ENCODE assay signal across 15 cellular contexts in genomic region chr22:27482414-27482813, GRCh38.
DNase-seq lines count a peak whose midpoint lies in the region; ATAC-seq and TF ChIP-seq lines count a peak whose summit lies in the region.
"Had no signal": no experiment of that assay in that cellular context is flagged by ENCODE, and none has a peak within 500 bp of the region (broad histone marks: within the 10 kb centered on the region; RNA-seq: fewer than 3 reads in every experiment).

No MANE protein-coding gene starts in this region.

- POLR2A ChIA-PET in IMR-90 (lab: Charles Lee; ENCODE audit: unreplicated experiment): no interaction called here

- H2AK5ac ChIP-seq in IMR-90 (ENCODE audit: low read depth, low read length): no peak overlapping the region

- no peak overlapping the region for H2BK20ac ChIP-seq in IMR-90 (ENCODE audit: low read depth, low read length)

- H3K27ac ChIP-seq in IMR-90 (ENCODE audit: insufficient read depth, low read length): no peak overlapping the region
- H3K27ac ChIP-seq in SJCRH30: 0 out of 2 replicates have a peak overlapping the region, but pooled peaks have one; percentile 9
- H3K27ac ChIP-seq in osteoblast (ENCODE audit: low read depth, low read length): no peak overlapping the region
- H3K27ac ChIP-seq: BLaER1 treated with 17β-estradiol and CSF1 and Interleukin-3, amounts not matched to agents 10 nM and 100 nM; GM23248 had no signal

- H3K9ac ChIP-seq in IMR-90 (ENCODE audit: low read depth, low read length): no peak overlapping the region
- H3K9ac ChIP-seq: BLaER1 treated with 17β-estradiol and CSF1 and Interleukin-3, amounts not matched to agents 10 nM and 100 nM; GM23248 had no signal

- no peak overlapping the region for H2BK5ac ChIP-seq in IMR-90 (ENCODE audit: low read depth, low read length, poor library complexity, severe bottlenecking)

- no peak overlapping the region for H4K5ac ChIP-seq in IMR-90 (ENCODE audit: low read depth, low read length)

- dilution Hi-C loops in IMR-90 (cut with HindIII; ENCODE audit: low sequenced_read_pairs, unreplicated experiment): no loop called here

- no peak overlapping the region; the same call in 1 of the 2 replicates for H3K14ac ChIP-seq in IMR-90 (replicated peaks; ENCODE audit: low read depth, low read length)

- TF ChIP-seq CTCF in IMR-90 (conservative IDR thresholded peaks at IDR 0.05; ENCODE audit: low read depth, low read length) (no peak), osteoblast (IDR thresholded peaks at IDR 0.05; ENCODE audit: extremely low read depth, low read depth, low read length) (no peak)

- BruUV-seq in IMR-90 (replicated peaks; lab: Mats Ljungman, UMichigan): no TSS peak

- CTCF ChIA-PET in IMR-90 (lab: Yijun Ruan, JAX): no interaction called here

- no peak overlapping the region for H3K4me2 ChIP-seq in IMR-90 (ENCODE audit: low read depth, low read length)
- no peak overlapping the region for H3K4me2 ChIP-seq in osteoblast (ENCODE audit: insufficient read depth, low read length)
- H3K4me2 ChIP-seq: BLaER1 treated with 17β-estradiol and CSF1 and Interleukin-3, amounts not matched to agents 10 nM and 100 nM had no signal

- in situ Hi-C loops in IMR-90 (cut with MboI; ENCODE audit: low sequenced_read_pairs): no loop called here

- peaks cover under 1% of the 10 kb centered on the region; the same call in 1 of the 2 replicates for H3K4me1 ChIP-seq in IMR-90 (ENCODE audit: control insufficient read depth, insufficient read depth, low read length)
- peaks cover 41% of the 10 kb centered on the region for H3K4me1 ChIP-seq in SJCRH30
- no peaks in the 10 kb centered on the region for H3K4me1 ChIP-seq in osteoblast (ENCODE audit: insufficient read depth, low read length)

- no peaks in the 10 kb centered on the region for H3K9me1 ChIP-seq in IMR-90 (ENCODE audit: insufficient read depth, low read length)

- H4K8ac ChIP-seq in IMR-90 (ENCODE audit: low read depth in 2 of 2, low read length in 2 of 2): no peak overlapping the region

- peaks cover 15% of the 10 kb centered on the region for H3K27me3 ChIP-seq in IMR-90 (ENCODE audit: control insufficient read depth, insufficient read depth, low read length)
- H3K27me3 ChIP-seq in SJCRH30: no peaks in the 10 kb centered on the region
- peaks cover 5% of the 10 kb centered on the region for H3K27me3 ChIP-seq in osteoblast (ENCODE audit: insufficient read depth, low read length)
- H3K27me3 ChIP-seq: BLaER1 treated with 17β-estradiol and CSF1 and Interleukin-3, amounts not matched to agents 10 nM and 100 nM had no signal

- no peak overlapping the region for H3K23ac ChIP-seq in IMR-90 (ENCODE audit: low read depth, low read length)

- no peaks in the 10 kb centered on the region for H3K79me2 ChIP-seq in osteoblast (ENCODE audit: insufficient read depth, low read length)

- H4K91ac ChIP-seq in IMR-90 (ENCODE audit: insufficient read depth, low read depth, low read length): no peak overlapping the region

- H3K36me3 ChIP-seq in IMR-90 (ENCODE audit: control insufficient read depth, insufficient read depth, low read length) (no peaks in the 10 kb centered on the region), SJCRH30 (no peaks in the 10 kb centered on the region; the same call in 1 of the 2 replicates), osteoblast (ENCODE audit: insufficient read depth, low read length) (no peaks in the 10 kb centered on the region)
- H3K36me3 ChIP-seq: BLaER1 treated with 17β-estradiol and CSF1 and Interleukin-3, amounts not matched to agents 10 nM and 100 nM; HAP-1 had no signal

- H3K79me1 ChIP-seq in IMR-90 (ENCODE audit: low read depth in 1 of 2, low read length in 2 of 2): no peaks in the 10 kb centered on the region

- H3K9me3 ChIP-seq in IMR-90 (ENCODE audit: control insufficient read depth, insufficient read depth, low read length): peaks cover 2% of the 10 kb centered on the region; the same call in 1 of the 2 replicates
- peaks cover 7% of the 10 kb centered on the region; the same call in 1 of the 2 replicates for H3K9me3 ChIP-seq in SJCRH30 (replicated peaks)
- H3K9me3 ChIP-seq in iPS-18c (ENCODE audit: control insufficient read depth, insufficient read depth, low read length): no peaks in the 10 kb centered on the region
- no peaks in the 10 kb centered on the region for H3K9me3 ChIP-seq in osteoblast (ENCODE audit: low read depth, low read length)
- H3K9me3 ChIP-seq: BLaER1 treated with 17β-estradiol and CSF1 and Interleukin-3, amounts not matched to agents 10 nM and 100 nM; HAP-1 had no signal

- no peaks in the 10 kb centered on the region for H4K20me1 ChIP-seq in IMR-90 (ENCODE audit: insufficient read depth, low read length)
- no peaks in the 10 kb centered on the region for H4K20me1 ChIP-seq in osteoblast (ENCODE audit: insufficient read depth, low read length)
- H4K20me1 ChIP-seq: BLaER1 treated with 17β-estradiol and CSF1 and Interleukin-3, amounts not matched to agents 10 nM and 100 nM had no signal

- H2AFZ ChIP-seq in IMR-90 (replicated peaks; ENCODE audit: low read length, poor library complexity) (peak overlapping the region; percentile 29), osteoblast (ENCODE audit: low read length) (no peak overlapping the region)
- H2AFZ ChIP-seq: GM23248 had no signal

- H3K56ac ChIP-seq in IMR-90 (ENCODE audit: extremely low read depth, insufficient read depth, low read length): no peak overlapping the region

- TF ChIP-seq POLR2A in IMR-90 (IDR thresholded peaks at IDR 0.05; ENCODE audit: low read depth, low read length): no peak

- ATAC-seq in IMR-90 (ENCODE audit: low read depth) (no peak), left ventricle myocardium superior (no peak), GM18498 (IDR thresholded peaks at IDR 0.05; ENCODE audit: unreplicated experiment) (no peak), GM21737 (IDR thresholded peaks at IDR 0.05; ENCODE audit: unreplicated experiment) (no peak)
- ATAC-seq: HepG2 had no signal

- no peak overlapping the region for H3K18ac ChIP-seq in IMR-90 (ENCODE audit: low read depth, low read length)

- intact Hi-C loops in IMR-90 (cut with micrococcal nuclease) (no loop called here), left ventricle myocardium superior (cut with micrococcal nuclease) (no loop called here)

- DNase-seq in IMR-90: no peak
- no peak for DNase-seq in SJCRH30
- peak; percentile 62 for DNase-seq in osteoblast (ENCODE audit: insufficient read length, low spot score, missing footprints)
- no peak for DNase-seq in left ventricle myocardium superior
- no peak for DNase-seq in NCI-H446 (lab: John Stamatoyannopoulos, UW)
- DNase-seq: ACHN; CD4-positive, CD25-positive, alpha-beta regulatory T cell; DMS53; GM23248 had no signal

- H3K4ac ChIP-seq in IMR-90 (ENCODE audit: low read depth, low read length): no peak overlapping the region

- H3K4me3 ChIP-seq in IMR-90 (ENCODE audit: insufficient read depth, low read depth, low read length) (no peak overlapping the region), SJCRH30 (no peak overlapping the region), iPS-18c (ENCODE audit: insufficient read depth, low read depth, low read length) (peak overlapping the region; percentile 9; the same call in 1 of the 2 replicates), osteoblast (ENCODE audit: insufficient read depth, low read length) (no peak overlapping the region)
- H3K4me3 ChIP-seq: BLaER1 treated with 17β-estradiol and CSF1 and Interleukin-3, amounts not matched to agents 10 nM and 100 nM; GM23248; HAP-1 had no signal

- no CpG with 5 or more reads among the region's 11 CpGs for WGBS in IMR-90 (ENCODE audit: extremely low coverage in 2 of 2, insufficient read length in 1 of 2), 2 experiments

- H2BK120ac ChIP-seq in IMR-90 (ENCODE audit: low read depth, low read length): no peak overlapping the region

- H2BK15ac ChIP-seq in IMR-90 (ENCODE audit: low read depth, low read length): no peak overlapping the region

- TF ChIP-seq RAD21 in IMR-90 (IDR thresholded peaks at IDR 0.05; ENCODE audit: low read length): no peak

- H2AK9ac ChIP-seq in IMR-90 (replicated peaks; ENCODE audit: low read depth, low read length, poor library complexity): peak overlapping the region; percentile 39

TF ChIP-seq in IMR-90, 13 proteins besides CTCF, POLR2A, EP300 and RAD21:
- TF ChIP-seq RCOR1 (IDR thresholded peaks at IDR 0.05; ENCODE audit: insufficient replicate concordance, low read length) (no peak), NFE2L2 (IDR thresholded peaks at IDR 0.05; ENCODE audit: low read depth, low read length) (no peak), CEBPB (IDR thresholded peaks at IDR 0.05; ENCODE audit: low read depth, low read length) (no peak), CHD1 (IDR thresholded peaks at IDR 0.05; ENCODE audit: low read depth, low read length) (no peak), MAFK (IDR thresholded peaks at IDR 0.05; ENCODE audit: low read depth, low read length) (no peak), RFX5 (IDR thresholded peaks at IDR 0.05; ENCODE audit: low read depth, low read length) (no peak), MAZ (IDR thresholded peaks at IDR 0.05; ENCODE audit: borderline replicate concordance, low read depth, low read length) (no peak)
TF ChIP-seq in IMR-90: peak in this region for 0.
